ENCODE assay signal across 1 cellular context in the genomic region with DNA sequence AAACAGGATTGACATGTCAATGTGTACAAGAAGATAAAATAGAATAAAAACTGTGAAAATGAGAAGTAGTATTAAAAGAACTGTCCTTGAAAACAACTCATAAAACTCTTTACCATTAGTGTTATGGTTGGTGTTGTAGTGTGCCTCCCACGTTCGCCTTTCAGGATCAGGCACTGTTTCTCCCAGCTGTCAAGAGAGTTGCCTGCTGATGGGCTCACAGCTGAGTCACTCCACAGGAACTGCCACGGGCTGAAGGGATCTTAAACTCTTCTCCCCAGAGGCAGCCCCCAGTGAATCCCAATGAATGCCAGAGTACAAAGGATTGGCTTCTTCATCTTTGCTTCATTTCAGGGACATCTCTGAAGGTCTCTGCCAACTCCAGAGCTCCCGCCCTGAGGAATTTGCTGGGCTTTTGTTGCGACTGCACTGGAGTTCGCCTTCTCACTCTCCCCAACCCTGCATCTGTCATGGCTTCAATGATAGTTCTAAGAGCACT.
TF ChIP-seq lines count a peak whose summit lies in the region.

No MANE protein-coding gene starts in this region.

TF ChIP-seq in HEK293, 187 proteins besides CTCF, POLR2A, EP300 and RAD21 (continued from another document and continues in another):
- TF ChIP-seq ZNF112 (tag by site-specific recombination; IDR thresholded peaks at IDR 0.05) (no peak), ZBTB48 (tag by site-specific recombination; IDR thresholded peaks at IDR 0.05) (no peak), SETDB1 (IDR thresholded peaks at IDR 0.05; ENCODE audit: insufficient read length, low read length) (no peak), ZNF768 (tag by site-specific recombination; IDR thresholded peaks at IDR 0.05) (no peak), HOXC10 (CRISPR knock-in tag; IDR thresholded peaks at IDR 0.05) (no peak), ZNF433 (tag by site-specific recombination; IDR thresholded peaks at IDR 0.05; ENCODE audit: low read depth) (no peak), ZNF670 (tag by site-specific recombination; IDR thresholded peaks at IDR 0.05; ENCODE audit: low read depth) (no peak), ZFP3 (tag by site-specific recombination; IDR thresholded peaks at IDR 0.05; ENCODE audit: low read depth) (no peak), ZNF416 (tag by site-specific recombination; IDR thresholded peaks at IDR 0.05) (no peak), ZNF266 (tag by site-specific recombination; IDR thresholded peaks at IDR 0.05; ENCODE audit: low read depth) (no peak), ZBTB11 (tag by site-specific recombination; conservative IDR thresholded peaks at IDR 0.05; ENCODE audit: low read depth) (no peak), SP7 (tag by site-specific recombination; IDR thresholded peaks at IDR 0.05) (0 out of 2 replicates have a peak, but pooled peaks have one; percentile 16), ZNF202 (tag by site-specific recombination; IDR thresholded peaks at IDR 0.05; ENCODE audit: borderline replicate concordance) (no peak), ZNF664 (tag by site-specific recombination; IDR thresholded peaks at IDR 0.05) (no peak), ZNF501 (tag by site-specific recombination; IDR thresholded peaks at IDR 0.05) (no peak), ZFP41 (tag by site-specific recombination; IDR thresholded peaks at IDR 0.05; ENCODE audit: borderline replicate concordance) (no peak), ZNF423 (tag by site-specific recombination; IDR thresholded peaks at IDR 0.05) (no peak), ZNF792 (tag by site-specific recombination; IDR thresholded peaks at IDR 0.05) (no peak), GLI4 (tag by site-specific recombination; IDR thresholded peaks at IDR 0.05) (no peak), ZNF324 (tag by site-specific recombination; IDR thresholded peaks at IDR 0.05) (no peak), ZNF37A (tag by site-specific recombination; IDR thresholded peaks at IDR 0.05) (no peak), ZNF654 (tag by site-specific recombination; IDR thresholded peaks at IDR 0.05; ENCODE audit: low read depth) (no peak), ZNF132 (tag by site-specific recombination; IDR thresholded peaks at IDR 0.05; ENCODE audit: borderline replicate concordance) (no peak), ZSCAN4 (tag by site-specific recombination; IDR thresholded peaks at IDR 0.05) (no peak), ZNF211 (tag by site-specific recombination; IDR thresholded peaks at IDR 0.05; ENCODE audit: low read depth) (no peak), ZNF274 (IDR thresholded peaks at IDR 0.05; ENCODE audit: low read length) (no peak), ZNF274 (tag by site-specific recombination; IDR thresholded peaks at IDR 0.05; ENCODE audit: borderline replicate concordance) (no peak), ZNF76 (tag by site-specific recombination; IDR thresholded peaks at IDR 0.05; ENCODE audit: borderline replicate concordance, low read depth) (no peak), SCRT1 (tag by site-specific recombination; IDR thresholded peaks at IDR 0.05; ENCODE audit: borderline replicate concordance) (no peak), ZBTB10 (tag by site-specific recombination; IDR thresholded peaks at IDR 0.05) (no peak), ZNF585B (tag by site-specific recombination; IDR thresholded peaks at IDR 0.05) (no peak), ZNF133 (tag by site-specific recombination; IDR thresholded peaks at IDR 0.05) (no peak), ZNF426 (tag by site-specific recombination; IDR thresholded peaks at IDR 0.05) (no peak), IKZF3 (tag by site-specific recombination; IDR thresholded peaks at IDR 0.05) (peak; percentile 87), ZNF548 (tag by site-specific recombination; IDR thresholded peaks at IDR 0.05) (no peak), GLIS1 (tag by site-specific recombination; IDR thresholded peaks at IDR 0.05) (peak; percentile 60), ZNF529 (tag by site-specific recombination; IDR thresholded peaks at IDR 0.05; ENCODE audit: insufficient replicate concordance) (no peak), ZNF626 (tag by site-specific recombination; IDR thresholded peaks at IDR 0.05) (no peak), GLIS2 (tag by site-specific recombination; IDR thresholded peaks at IDR 0.05) (peak; percentile 54; the same call in 1 of the 2 replicates), ZIC2 (tag by site-specific recombination; IDR thresholded peaks at IDR 0.05) (peak; percentile 85), ZNF223 (tag by site-specific recombination; IDR thresholded peaks at IDR 0.05) (no peak)
- TF ChIP-seq, protein P1, sequence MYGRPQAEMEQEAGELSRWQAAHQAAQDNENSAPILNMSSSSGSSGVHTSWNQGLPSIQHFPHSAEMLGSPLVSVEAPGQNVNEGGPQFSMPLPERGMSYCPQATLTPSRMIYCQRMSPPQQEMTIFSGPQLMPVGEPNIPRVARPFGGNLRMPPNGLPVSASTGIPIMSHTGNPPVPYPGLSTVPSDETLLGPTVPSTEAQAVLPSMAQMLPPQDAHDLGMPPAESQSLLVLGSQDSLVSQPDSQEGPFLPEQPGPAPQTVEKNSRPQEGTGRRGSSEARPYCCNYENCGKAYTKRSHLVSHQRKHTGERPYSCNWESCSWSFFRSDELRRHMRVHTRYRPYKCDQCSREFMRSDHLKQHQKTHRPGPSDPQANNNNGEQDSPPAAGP (tag by site-specific recombination; IDR thresholded peaks at IDR 0.05): no peak
- TF ChIP-seq, protein P2, sequence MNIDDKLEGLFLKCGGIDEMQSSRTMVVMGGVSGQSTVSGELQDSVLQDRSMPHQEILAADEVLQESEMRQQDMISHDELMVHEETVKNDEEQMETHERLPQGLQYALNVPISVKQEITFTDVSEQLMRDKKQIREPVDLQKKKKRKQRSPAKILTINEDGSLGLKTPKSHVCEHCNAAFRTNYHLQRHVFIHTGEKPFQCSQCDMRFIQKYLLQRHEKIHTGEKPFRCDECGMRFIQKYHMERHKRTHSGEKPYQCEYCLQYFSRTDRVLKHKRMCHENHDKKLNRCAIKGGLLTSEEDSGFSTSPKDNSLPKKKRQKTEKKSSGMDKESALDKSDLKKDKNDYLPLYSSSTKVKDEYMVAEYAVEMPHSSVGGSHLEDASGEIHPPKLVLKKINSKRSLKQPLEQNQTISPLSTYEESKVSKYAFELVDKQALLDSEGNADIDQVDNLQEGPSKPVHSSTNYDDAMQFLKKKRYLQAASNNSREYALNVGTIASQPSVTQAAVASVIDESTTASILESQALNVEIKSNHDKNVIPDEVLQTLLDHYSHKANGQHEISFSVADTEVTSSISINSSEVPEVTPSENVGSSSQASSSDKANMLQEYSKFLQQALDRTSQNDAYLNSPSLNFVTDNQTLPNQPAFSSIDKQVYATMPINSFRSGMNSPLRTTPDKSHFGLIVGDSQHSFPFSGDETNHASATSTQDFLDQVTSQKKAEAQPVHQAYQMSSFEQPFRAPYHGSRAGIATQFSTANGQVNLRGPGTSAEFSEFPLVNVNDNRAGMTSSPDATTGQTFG (tag by site-specific recombination; IDR thresholded peaks at IDR 0.05; ENCODE audit: borderline replicate concordance): no peak
- TF ChIP-seq, protein P3, sequence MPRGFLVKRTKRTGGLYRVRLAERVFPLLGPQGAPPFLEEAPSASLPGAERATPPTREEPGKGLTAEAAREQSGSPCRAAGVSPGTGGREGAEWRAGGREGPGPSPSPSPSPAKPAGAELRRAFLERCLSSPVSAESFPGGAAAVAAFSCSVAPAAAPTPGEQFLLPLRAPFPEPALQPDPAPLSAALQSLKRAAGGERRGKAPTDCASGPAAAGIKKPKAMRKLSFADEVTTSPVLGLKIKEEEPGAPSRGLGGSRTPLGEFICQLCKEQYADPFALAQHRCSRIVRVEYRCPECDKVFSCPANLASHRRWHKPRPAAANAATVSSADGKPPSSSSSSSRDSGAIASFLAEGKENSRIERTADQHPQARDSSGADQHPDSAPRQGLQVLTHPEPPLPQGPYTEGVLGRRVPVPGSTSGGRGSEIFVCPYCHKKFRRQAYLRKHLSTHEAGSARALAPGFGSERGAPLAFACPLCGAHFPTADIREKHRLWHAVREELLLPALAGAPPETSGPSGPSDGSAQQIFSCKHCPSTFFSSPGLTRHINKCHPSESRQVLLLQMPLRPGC (tag by site-specific recombination; IDR thresholded peaks at IDR 0.05): no peak
- TF ChIP-seq, protein P4, sequence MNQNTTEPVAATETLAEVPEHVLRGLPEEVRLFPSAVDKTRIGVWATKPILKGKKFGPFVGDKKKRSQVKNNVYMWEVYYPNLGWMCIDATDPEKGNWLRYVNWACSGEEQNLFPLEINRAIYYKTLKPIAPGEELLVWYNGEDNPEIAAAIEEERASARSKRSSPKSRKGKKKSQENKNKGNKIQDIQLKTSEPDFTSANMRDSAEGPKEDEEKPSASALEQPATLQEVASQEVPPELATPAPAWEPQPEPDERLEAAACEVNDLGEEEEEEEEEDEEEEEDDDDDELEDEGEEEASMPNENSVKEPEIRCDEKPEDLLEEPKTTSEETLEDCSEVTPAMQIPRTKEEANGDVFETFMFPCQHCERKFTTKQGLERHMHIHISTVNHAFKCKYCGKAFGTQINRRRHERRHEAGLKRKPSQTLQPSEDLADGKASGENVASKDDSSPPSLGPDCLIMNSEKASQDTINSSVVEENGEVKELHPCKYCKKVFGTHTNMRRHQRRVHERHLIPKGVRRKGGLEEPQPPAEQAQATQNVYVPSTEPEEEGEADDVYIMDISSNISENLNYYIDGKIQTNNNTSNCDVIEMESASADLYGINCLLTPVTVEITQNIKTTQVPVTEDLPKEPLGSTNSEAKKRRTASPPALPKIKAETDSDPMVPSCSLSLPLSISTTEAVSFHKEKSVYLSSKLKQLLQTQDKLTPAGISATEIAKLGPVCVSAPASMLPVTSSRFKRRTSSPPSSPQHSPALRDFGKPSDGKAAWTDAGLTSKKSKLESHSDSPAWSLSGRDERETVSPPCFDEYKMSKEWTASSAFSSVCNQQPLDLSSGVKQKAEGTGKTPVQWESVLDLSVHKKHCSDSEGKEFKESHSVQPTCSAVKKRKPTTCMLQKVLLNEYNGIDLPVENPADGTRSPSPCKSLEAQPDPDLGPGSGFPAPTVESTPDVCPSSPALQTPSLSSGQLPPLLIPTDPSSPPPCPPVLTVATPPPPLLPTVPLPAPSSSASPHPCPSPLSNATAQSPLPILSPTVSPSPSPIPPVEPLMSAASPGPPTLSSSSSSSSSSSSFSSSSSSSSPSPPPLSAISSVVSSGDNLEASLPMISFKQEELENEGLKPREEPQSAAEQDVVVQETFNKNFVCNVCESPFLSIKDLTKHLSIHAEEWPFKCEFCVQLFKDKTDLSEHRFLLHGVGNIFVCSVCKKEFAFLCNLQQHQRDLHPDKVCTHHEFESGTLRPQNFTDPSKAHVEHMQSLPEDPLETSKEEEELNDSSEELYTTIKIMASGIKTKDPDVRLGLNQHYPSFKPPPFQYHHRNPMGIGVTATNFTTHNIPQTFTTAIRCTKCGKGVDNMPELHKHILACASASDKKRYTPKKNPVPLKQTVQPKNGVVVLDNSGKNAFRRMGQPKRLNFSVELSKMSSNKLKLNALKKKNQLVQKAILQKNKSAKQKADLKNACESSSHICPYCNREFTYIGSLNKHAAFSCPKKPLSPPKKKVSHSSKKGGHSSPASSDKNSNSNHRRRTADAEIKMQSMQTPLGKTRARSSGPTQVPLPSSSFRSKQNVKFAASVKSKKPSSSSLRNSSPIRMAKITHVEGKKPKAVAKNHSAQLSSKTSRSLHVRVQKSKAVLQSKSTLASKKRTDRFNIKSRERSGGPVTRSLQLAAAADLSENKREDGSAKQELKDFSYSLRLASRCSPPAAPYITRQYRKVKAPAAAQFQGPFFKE (tag by site-specific recombination; IDR thresholded peaks at IDR 0.05; ENCODE audit: borderline replicate concordance): no peak
